In the genomic region with DNA sequence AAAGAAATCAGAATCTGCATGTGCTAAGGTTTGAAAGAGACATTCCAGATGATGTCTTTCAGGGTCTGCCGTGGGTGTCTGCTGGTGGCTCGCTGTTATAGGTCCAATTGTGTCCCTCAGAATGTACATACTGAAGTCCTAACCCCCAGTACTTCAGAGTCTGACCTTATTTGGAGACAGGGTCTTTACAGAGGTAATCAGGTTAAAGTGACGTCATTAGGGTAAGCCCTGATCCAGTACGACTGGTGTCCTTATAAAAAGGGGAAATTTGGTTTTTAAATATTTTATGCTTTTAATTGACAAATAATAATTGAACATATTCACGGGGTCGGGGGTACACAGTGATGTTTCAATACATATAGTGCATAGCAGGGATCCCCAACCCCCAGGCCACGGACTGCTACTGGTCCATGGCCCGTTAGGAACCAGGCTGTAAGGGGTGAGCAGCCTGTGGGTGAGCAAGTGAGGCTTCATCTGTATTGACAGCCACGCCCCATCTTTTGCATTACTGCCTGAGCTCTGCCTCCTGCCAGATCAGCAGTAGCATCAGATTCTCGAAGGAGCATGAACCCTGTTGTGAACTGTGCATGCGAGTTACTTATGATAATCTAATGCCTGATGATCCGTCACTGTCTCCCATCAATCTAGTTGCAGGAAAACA, we compare ENCODE assay signal across 2 cellular contexts.
TF ChIP-seq lines count a peak whose summit lies in the region.

No MANE protein-coding gene starts in this region.

TF ChIP-seq in HepG2, 621 proteins besides CTCF, POLR2A, EP300 and RAD21:
- no peak for TF ChIP-seq NCOA1 (CRISPR knock-in tag; IDR thresholded peaks at IDR 0.05)
- TF ChIP-seq TCF7L2 (IDR thresholded peaks at IDR 0.05; ENCODE audit: low read depth, low read length): no peak
- no peak for TF ChIP-seq PHF21A (CRISPR knock-in tag; IDR thresholded peaks at IDR 0.05)
- peak; percentile 95 for TF ChIP-seq ATF7 (IDR thresholded peaks at IDR 0.05)
- TF ChIP-seq ATF7 (CRISPR knock-in tag; IDR thresholded peaks at IDR 0.05): no peak
- TF ChIP-seq, protein P1, sequence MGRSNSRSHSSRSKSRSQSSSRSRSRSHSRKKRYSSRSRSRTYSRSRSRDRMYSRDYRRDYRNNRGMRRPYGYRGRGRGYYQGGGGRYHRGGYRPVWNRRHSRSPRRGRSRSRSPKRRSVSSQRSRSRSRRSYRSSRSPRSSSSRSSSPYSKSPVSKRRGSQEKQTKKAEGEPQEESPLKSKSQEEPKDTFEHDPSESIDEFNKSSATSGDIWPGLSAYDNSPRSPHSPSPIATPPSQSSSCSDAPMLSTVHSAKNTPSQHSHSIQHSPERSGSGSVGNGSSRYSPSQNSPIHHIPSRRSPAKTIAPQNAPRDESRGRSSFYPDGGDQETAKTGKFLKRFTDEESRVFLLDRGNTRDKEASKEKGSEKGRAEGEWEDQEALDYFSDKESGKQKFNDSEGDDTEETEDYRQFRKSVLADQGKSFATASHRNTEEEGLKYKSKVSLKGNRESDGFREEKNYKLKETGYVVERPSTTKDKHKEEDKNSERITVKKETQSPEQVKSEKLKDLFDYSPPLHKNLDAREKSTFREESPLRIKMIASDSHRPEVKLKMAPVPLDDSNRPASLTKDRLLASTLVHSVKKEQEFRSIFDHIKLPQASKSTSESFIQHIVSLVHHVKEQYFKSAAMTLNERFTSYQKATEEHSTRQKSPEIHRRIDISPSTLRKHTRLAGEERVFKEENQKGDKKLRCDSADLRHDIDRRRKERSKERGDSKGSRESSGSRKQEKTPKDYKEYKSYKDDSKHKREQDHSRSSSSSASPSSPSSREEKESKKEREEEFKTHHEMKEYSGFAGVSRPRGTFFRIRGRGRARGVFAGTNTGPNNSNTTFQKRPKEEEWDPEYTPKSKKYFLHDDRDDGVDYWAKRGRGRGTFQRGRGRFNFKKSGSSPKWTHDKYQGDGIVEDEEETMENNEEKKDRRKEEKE (IDR thresholded peaks at IDR 0.05): no peak
- no peak for TF ChIP-seq KAT2B (IDR thresholded peaks at IDR 0.05; ENCODE audit: borderline replicate concordance, low read depth, low read length)
- TF ChIP-seq ZNF747 (CRISPR knock-in tag; IDR thresholded peaks at IDR 0.05; ENCODE audit: borderline replicate concordance): no peak
- TF ChIP-seq SOX6 (IDR thresholded peaks at IDR 0.05): no peak
- TF ChIP-seq SOX6 (CRISPR knock-in tag; IDR thresholded peaks at IDR 0.05): no peak
- no peak for TF ChIP-seq ZNF530 (CRISPR knock-in tag; IDR thresholded peaks at IDR 0.05; ENCODE audit: low read depth)
- no peak for TF ChIP-seq NFIB (CRISPR knock-in tag; IDR thresholded peaks at IDR 0.05; ENCODE audit: borderline replicate concordance)
- no peak for TF ChIP-seq HOXA9 (CRISPR knock-in tag; IDR thresholded peaks at IDR 0.05; ENCODE audit: borderline replicate concordance)
- TF ChIP-seq FOXA1 (IDR thresholded peaks at IDR 0.05): no peak
- no peak for TF ChIP-seq FOXA1 (CRISPR knock-in tag; IDR thresholded peaks at IDR 0.05)
- peak; percentile 91 for TF ChIP-seq CREB1 (IDR thresholded peaks at IDR 0.05)
- no peak for TF ChIP-seq CREB1 (CRISPR knock-in tag; IDR thresholded peaks at IDR 0.05)
- no peak for TF ChIP-seq ZFP90 (CRISPR knock-in tag; IDR thresholded peaks at IDR 0.05; ENCODE audit: borderline replicate concordance)

TF ChIP-seq in K562, 482 proteins besides CTCF, POLR2A, EP300 and RAD21:
- TF ChIP-seq, protein P2, sequence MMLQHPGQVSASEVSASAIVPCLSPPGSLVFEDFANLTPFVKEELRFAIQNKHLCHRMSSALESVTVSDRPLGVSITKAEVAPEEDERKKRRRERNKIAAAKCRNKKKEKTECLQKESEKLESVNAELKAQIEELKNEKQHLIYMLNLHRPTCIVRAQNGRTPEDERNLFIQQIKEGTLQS (IDR thresholded peaks at IDR 0.05): peak; percentile 48; the same call in 1 of the 2 replicates
- TF ChIP-seq, protein P2 (CRISPR knock-in tag; conservative IDR thresholded peaks at IDR 0.05): no peak
- no peak for TF ChIP-seq POLR2H (tag; IDR thresholded peaks at IDR 0.05; ENCODE audit: low read depth)
- peak; percentile 75; the same call in 1 of the 2 replicates for TF ChIP-seq ATF7 (IDR thresholded peaks at IDR 0.05)
- TF ChIP-seq, protein P3, sequence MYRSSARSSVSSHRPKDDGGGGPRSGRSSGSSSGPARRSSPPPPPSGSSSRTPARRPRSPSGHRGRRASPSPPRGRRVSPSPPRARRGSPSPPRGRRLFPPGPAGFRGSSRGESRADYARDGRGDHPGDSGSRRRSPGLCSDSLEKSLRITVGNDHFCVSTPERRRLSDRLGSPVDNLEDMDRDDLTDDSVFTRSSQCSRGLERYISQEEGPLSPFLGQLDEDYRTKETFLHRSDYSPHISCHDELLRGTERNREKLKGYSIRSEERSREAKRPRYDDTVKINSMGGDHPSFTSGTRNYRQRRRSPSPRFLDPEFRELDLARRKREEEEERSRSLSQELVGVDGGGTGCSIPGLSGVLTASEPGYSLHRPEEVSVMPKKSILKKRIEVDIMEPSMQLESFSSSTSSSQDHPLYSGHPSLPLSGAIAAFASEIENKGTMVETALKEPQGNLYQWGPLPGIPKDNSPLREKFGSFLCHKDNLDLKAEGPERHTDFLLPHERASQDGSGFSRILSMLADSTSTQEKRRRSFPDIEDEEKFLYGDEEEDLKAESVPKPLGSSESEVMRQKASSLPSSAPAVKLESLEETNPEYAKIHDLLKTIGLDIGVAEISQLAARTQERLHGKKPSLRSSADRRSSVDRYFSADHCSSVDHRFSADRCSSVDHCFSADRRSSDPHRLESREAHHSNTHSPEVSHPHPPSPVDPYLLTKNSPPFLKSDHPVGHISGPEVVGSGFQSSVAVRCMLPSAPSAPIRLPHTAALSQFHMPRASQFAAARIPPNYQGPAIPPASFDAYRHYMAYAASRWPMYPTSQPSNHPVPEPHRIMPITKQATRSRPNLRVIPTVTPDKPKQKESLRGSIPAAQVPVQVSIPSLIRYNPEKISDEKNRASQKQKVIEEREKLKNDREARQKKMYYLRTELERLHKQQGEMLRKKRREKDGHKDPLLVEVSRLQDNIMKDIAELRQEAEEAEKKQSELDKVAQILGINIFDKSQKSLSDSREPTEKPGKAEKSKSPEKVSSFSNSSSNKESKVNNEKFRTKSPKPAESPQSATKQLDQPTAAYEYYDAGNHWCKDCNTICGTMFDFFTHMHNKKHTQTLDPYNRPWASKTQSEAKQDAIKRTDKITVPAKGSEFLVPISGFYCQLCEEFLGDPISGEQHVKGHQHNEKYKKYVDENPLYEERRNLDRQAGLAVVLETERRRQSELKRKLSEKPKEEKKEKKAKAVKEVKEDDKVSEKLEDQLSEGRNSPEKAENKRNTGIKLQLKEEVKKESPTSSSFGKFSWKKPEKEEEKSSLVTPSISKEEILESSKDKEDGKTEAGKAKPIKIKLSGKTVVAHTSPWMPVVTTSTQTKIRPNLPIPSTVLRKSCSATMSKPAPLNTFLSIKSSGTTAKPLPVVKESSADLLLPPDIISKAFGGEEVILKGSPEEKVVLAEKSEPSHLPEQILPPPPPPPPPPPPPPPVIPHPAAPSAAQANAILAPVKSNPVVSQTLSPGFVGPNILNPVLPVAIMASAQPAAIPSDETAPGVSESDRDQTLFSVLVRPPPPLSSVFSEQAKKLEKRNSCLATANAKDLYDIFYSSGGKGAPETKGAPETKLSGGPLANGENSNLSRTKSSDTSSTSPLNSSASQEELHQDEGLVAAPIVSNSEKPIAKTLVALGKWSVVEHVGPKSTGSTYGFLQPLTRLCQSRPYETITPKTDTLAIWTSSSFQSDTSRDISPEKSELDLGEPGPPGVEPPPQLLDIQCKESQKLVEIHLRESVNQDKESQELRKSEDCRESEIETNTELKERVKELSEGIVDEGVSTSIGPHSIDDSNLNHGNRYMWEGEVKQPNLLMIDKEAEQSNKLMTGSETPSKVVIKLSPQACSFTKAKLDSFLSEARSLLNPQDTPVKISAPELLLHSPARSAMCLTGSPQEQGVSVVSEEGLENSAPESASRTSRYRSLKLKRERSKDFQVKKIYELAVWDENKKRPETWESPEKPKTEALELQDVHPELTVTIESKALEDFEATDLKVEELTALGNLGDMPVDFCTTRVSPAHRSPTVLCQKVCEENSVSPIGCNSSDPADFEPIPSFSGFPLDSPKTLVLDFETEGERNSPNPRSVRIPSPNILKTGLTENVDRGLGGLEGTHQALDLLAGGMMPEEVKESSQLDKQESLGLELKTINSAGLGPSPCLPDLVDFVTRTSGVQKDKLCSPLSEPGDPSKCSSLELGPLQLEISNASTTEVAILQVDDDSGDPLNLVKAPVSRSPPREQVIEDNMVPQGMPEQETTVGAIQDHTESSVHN (IDR thresholded peaks at IDR 0.05; ENCODE audit: borderline replicate concordance in 1 of 2, low read depth in 1 of 2): no peak
- TF ChIP-seq, protein P4, sequence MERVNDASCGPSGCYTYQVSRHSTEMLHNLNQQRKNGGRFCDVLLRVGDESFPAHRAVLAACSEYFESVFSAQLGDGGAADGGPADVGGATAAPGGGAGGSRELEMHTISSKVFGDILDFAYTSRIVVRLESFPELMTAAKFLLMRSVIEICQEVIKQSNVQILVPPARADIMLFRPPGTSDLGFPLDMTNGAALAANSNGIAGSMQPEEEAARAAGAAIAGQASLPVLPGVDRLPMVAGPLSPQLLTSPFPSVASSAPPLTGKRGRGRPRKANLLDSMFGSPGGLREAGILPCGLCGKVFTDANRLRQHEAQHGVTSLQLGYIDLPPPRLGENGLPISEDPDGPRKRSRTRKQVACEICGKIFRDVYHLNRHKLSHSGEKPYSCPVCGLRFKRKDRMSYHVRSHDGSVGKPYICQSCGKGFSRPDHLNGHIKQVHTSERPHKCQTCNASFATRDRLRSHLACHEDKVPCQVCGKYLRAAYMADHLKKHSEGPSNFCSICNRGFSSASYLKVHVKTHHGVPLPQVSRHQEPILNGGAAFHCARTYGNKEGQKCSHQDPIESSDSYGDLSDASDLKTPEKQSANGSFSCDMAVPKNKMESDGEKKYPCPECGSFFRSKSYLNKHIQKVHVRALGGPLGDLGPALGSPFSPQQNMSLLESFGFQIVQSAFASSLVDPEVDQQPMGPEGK (CRISPR knock-in tag; IDR thresholded peaks at IDR 0.05; ENCODE audit: borderline replicate concordance): no peak
- TF ChIP-seq ATF1 (CRISPR knock-in tag; IDR thresholded peaks at IDR 0.05): no peak
- TF ChIP-seq ATF1 (tag; IDR thresholded peaks at IDR 0.05): peak; percentile 54
